ENCODE assay signal across 8 cellular contexts in genomic region chr1:224433041-224433670, GRCh38. TPM values are rescaled to one million over a fixed set of nuclear protein-coding genes. Genes with fewer than 3 reads are reported as not detected.
DNase-seq lines count a peak whose midpoint lies in the region; ATAC-seq and TF ChIP-seq lines count a peak whose summit lies in the region.

No MANE protein-coding gene starts in this region.

- H3K27ac ChIP-seq in CD8-positive, alpha-beta memory T cell (ENCODE audit: low read depth, low read length), result peak overlapping the region; percentile 72
- peak overlapping the region; percentile 63 for H3K27ac ChIP-seq in KOPT-K1 (ENCODE audit: low read depth, low read length, poor library complexity, severe bottlenecking)

- peak in 4 of 5 donors; percentile 10 to 49 (median 26) for DNase-seq in CD8-positive, alpha-beta memory T cell
- peak; percentile 45 for DNase-seq in activated CD8-positive, alpha-beta T cell treated with anti-CD3 and anti-CD28 coated beads, Interleukin-2, amount 10 ng/mL, durations not matched to agents 7 days and 5 days
- DNase-seq in fibroblast of mammary gland (ENCODE audit: low read depth), result peak; percentile 26
- DNase-seq in nephron progenitor cell, result peak; percentile 50
- DNase-seq in NCI-H226, result no peak

- H3K36me3 Mint-ChIP-seq in CD8-positive, alpha-beta memory T cell, result peaks cover 0 to 47% (median 1%) of the 10 kb centered on the region in 3 donors
- peaks cover 34% of the 10 kb centered on the region for H3K36me3 Mint-ChIP-seq in activated CD8-positive, alpha-beta T cell treated with anti-CD3 and anti-CD28 coated beads, Interleukin-2, amount 10 ng/mL, durations not matched to agents 7 days and 5 days (ENCODE audit: low read depth)
- peaks cover 26% of the 10 kb centered on the region for H3K36me3 Mint-ChIP-seq in nephron progenitor cell (ENCODE audit: low read depth)

- no peaks in the 10 kb centered on the region for H3K9me3 ChIP-seq in CD8-positive, alpha-beta memory T cell (ENCODE audit: low read length)
- no peaks in the 10 kb centered on the region for H3K9me3 ChIP-seq in KOPT-K1 (ENCODE audit: insufficient read depth, low read length, poor library complexity, severe bottlenecking)

- H3K4me3 Mint-ChIP-seq in CD8-positive, alpha-beta memory T cell, result peak overlapping the region; percentile 90 to 96 (median 92)
- peak overlapping the region; percentile 86 for H3K4me3 Mint-ChIP-seq in activated CD8-positive, alpha-beta T cell treated with anti-CD3 and anti-CD28 coated beads, Interleukin-2, amount 10 ng/mL, durations not matched to agents 7 days and 5 days
- H3K4me3 Mint-ChIP-seq in nephron progenitor cell, result peak overlapping the region; percentile 97

- peak overlapping the region; percentile 77 for H3K4me3 ChIP-seq in CD8-positive, alpha-beta memory T cell (ENCODE audit: low read length)
- H3K4me3 ChIP-seq in fibroblast of mammary gland (ENCODE audit: control insufficient read depth, low read depth, low read length), result peak overlapping the region; percentile 70

- CTCF ChIA-PET in CD8-positive, alpha-beta memory T cell (lab: Charles Lee), result interaction anchor here (0.9 to 2.9 kb wide), 3 partner anchors 14 to 317 kb away, joined by 3 to 13 read pairs (median 3); no protein-coding TSS in a partner anchor
- CTCF ChIA-PET in activated CD8-positive, alpha-beta T cell treated with anti-CD3 and anti-CD28 coated beads, Interleukin-2, amount 10 ng/mL, durations not matched to agents 7 days and 5 days (lab: Charles Lee), result interaction anchor here (1.0 to 8.1 kb wide), 2 partner anchors 25 to 45 kb away, joined by 3 to 65 read pairs; no protein-coding TSS in a partner anchor

- TF ChIP-seq CTCF in fibroblast of mammary gland (conservative IDR thresholded peaks at IDR 0.05; ENCODE audit: control insufficient read depth, insufficient read depth, low read depth, low read length) (no peak), nephron progenitor cell (IDR thresholded peaks at IDR 0.05) (no peak)

- H3K9me3 Mint-ChIP-seq in CD8-positive, alpha-beta memory T cell, result no peaks in the 10 kb centered on the region
- no peaks in the 10 kb centered on the region for H3K9me3 Mint-ChIP-seq in activated CD8-positive, alpha-beta T cell treated with anti-CD3 and anti-CD28 coated beads, Interleukin-2, amount 10 ng/mL, durations not matched to agents 7 days and 5 days (ENCODE audit: insufficient read depth)
- no peaks in the 10 kb centered on the region for H3K9me3 Mint-ChIP-seq in nephron progenitor cell

- peaks cover 53 to 75% (median 72%) of the 10 kb centered on the region in 3 donors for H3K4me1 Mint-ChIP-seq in CD8-positive, alpha-beta memory T cell
- peaks cover 56% of the 10 kb centered on the region for H3K4me1 Mint-ChIP-seq in activated CD8-positive, alpha-beta T cell treated with anti-CD3 and anti-CD28 coated beads, Interleukin-2, amount 10 ng/mL, durations not matched to agents 7 days and 5 days (ENCODE audit: low read depth)
- H3K4me1 Mint-ChIP-seq in nephron progenitor cell, result peaks cover 66% of the 10 kb centered on the region

- H3K27me3 Mint-ChIP-seq in CD8-positive, alpha-beta memory T cell, result no peaks in the 10 kb centered on the region
- H3K27me3 Mint-ChIP-seq in activated CD8-positive, alpha-beta T cell treated with anti-CD3 and anti-CD28 coated beads, Interleukin-2, amount 10 ng/mL, durations not matched to agents 7 days and 5 days (ENCODE audit: low read depth), result no peaks in the 10 kb centered on the region
- no peaks in the 10 kb centered on the region for H3K27me3 Mint-ChIP-seq in nephron progenitor cell (ENCODE audit: low read depth, poor library complexity)

- peak overlapping the region; percentile 89 to 99 (median 93) for H3K27ac Mint-ChIP-seq in CD8-positive, alpha-beta memory T cell
- H3K27ac Mint-ChIP-seq in activated CD8-positive, alpha-beta T cell treated with anti-CD3 and anti-CD28 coated beads, Interleukin-2, amount 10 ng/mL, durations not matched to agents 7 days and 5 days, result peak overlapping the region; percentile 82
- H3K27ac Mint-ChIP-seq in nephron progenitor cell, result peak overlapping the region; percentile 96

- peaks cover 56% of the 10 kb centered on the region for H3K4me1 ChIP-seq in CD8-positive, alpha-beta memory T cell (ENCODE audit: insufficient read depth, low read length)

- H3K36me3 ChIP-seq in CD8-positive, alpha-beta memory T cell (ENCODE audit: insufficient read depth, low read length), result no peaks in the 10 kb centered on the region
- H3K36me3 ChIP-seq in KOPT-K1 (ENCODE audit: insufficient read depth, low read length), result peaks cover 25% of the 10 kb centered on the region

- H3K27me3 ChIP-seq in CD8-positive, alpha-beta memory T cell (ENCODE audit: insufficient read depth, low read length, poor library complexity, severe bottlenecking), result no peaks in the 10 kb centered on the region

- no peak for ATAC-seq in activated CD8-positive, alpha-beta T cell treated with anti-CD3 and anti-CD28 coated beads, Interleukin-2, amount 10 ng/mL, durations not matched to agents 7 days and 5 days
- ATAC-seq in GM18870 (IDR thresholded peaks at IDR 0.05; ENCODE audit: unreplicated experiment) (no peak), GM21423 (IDR thresholded peaks at IDR 0.05; ENCODE audit: unreplicated experiment) (no peak)

- POLR2A ChIA-PET in CD8-positive, alpha-beta memory T cell (lab: Charles Lee), result no interaction called here
- POLR2A ChIA-PET in activated CD8-positive, alpha-beta T cell treated with anti-CD3 and anti-CD28 coated beads, Interleukin-2, amount 10 ng/mL, durations not matched to agents 7 days and 5 days (lab: Charles Lee), result interaction anchor here (0.7 to 2.0 kb wide), 3 partner anchors 48 to 250 kb away, joined by 3 to 5 read pairs (median 3); partner anchors contain the start of gene DEGS1

RNA-seq across cellular contexts. Expression of gene WDR26, which starts 1.4 kb away (rescaled TPM):
- 10 to 100 TPM; 65.8 to 66.1 TPM for total RNA-seq in CD8-positive, alpha-beta memory T cell
- 5.6 TPM for polyA plus RNA-seq in CD8-positive, alpha-beta memory T cell
- total RNA-seq in activated CD8-positive, alpha-beta T cell treated with anti-CD3 and anti-CD28 coated beads, Interleukin-2, amount 10 ng/mL, durations not matched to agents 7 days and 5 days, result 10 to 100 TPM; 63.8 to 66.2 TPM
